In genomic region chr15:78083687-78084358, GRCh38 we compare ENCODE assay signal across 12 cellular contexts.
DNase-seq lines count a peak whose midpoint lies in the region; ATAC-seq lines count a peak whose summit lies in the region.
"Had no signal": no experiment of that assay in that cellular context is flagged by ENCODE, and none has a peak within 500 bp of the region (broad histone marks: within the 10 kb centered on the region; RNA-seq: fewer than 3 reads in every experiment).

No MANE protein-coding gene starts in this region.

- H3K27ac ChIP-seq in mucosa of rectum (ENCODE audit: low read depth in 2 of 2, low read length in 2 of 2) = peak overlapping the region; percentile 53 to 54
- H3K27ac ChIP-seq: SJSA1 had no signal

- ATAC-seq in GM18909 (IDR thresholded peaks at IDR 0.05; ENCODE audit: poor library complexity, unreplicated experiment) (peak; percentile 59), GM21423 (IDR thresholded peaks at IDR 0.05; ENCODE audit: unreplicated experiment) (peak; percentile 48), HG02623 (IDR thresholded peaks at IDR 0.05; ENCODE audit: unreplicated experiment) (no peak)
- ATAC-seq: activated CD4-positive, CD25-positive, alpha-beta regulatory T cell treated with anti-CD3 and anti-CD28 coated beads, Interleukin-2, amount 50 U/mL, for 24 hours; activated T-helper 17 cell treated with anti-CD3 and anti-CD28 coated beads, Interleukin-2, amount 50 U/mL, for 72 hours; HCT116 had no signal

- peak; percentile 99 for DNase-seq in NCI-H526 (lab: John Stamatoyannopoulos, UW)
- no peak for DNase-seq in stimulated activated naive CD4-positive, alpha-beta T cell treated with Interleukin-2 at 50 U/mL for 16 hours (lab: John Stamatoyannopoulos, UW)
- DNase-seq in activated CD4-positive, CD25-positive, alpha-beta regulatory T cell (lab: John Stamatoyannopoulos, UW) = no peak
- DNase-seq: NCI-H146 had no signal

- no peaks in the 10 kb centered on the region for H3K27me3 ChIP-seq in mucosa of rectum (ENCODE audit: control insufficient read depth in 2 of 2, insufficient read depth in 2 of 2, low read length in 2 of 2)
- H3K27me3 ChIP-seq: SJSA1 had no signal

- no peak overlapping the region for H3K9ac ChIP-seq in mucosa of rectum (ENCODE audit: low read depth in 1 of 2, low read length in 2 of 2)

- H3K4me3 ChIP-seq in mucosa of rectum (ENCODE audit: low read length in 2 of 2) = no peak overlapping the region
- H3K4me3 ChIP-seq: SJSA1 had no signal

- peaks cover 24 to 33% of the 10 kb centered on the region in 2 donors for H3K4me1 ChIP-seq in mucosa of rectum (ENCODE audit: control insufficient read depth in 2 of 2, insufficient read depth in 2 of 2, low read length in 2 of 2)

- H3K36me3 ChIP-seq in mucosa of rectum (ENCODE audit: control insufficient read depth in 2 of 2, insufficient read depth in 2 of 2, low read length in 2 of 2) = no peaks in the 10 kb centered on the region
- H3K36me3 ChIP-seq: SJSA1 had no signal

- H3K9me3 ChIP-seq in mucosa of rectum (ENCODE audit: control insufficient read depth in 2 of 2, low read length in 2 of 2) = no peaks in the 10 kb centered on the region
- H3K9me3 ChIP-seq: SJSA1 had no signal

Comparison
In these comparisons a context has a peak if more than half of its experiments do, and no peak if none do; other contexts are left out.
1. DNase-seq: peak in NCI-H526 (2 of 2); none in stimulated activated naive CD4-positive, alpha-beta T cell treated with Interleukin-2 at 50 U/mL for 16 hours (single experiment) and activated CD4-positive, CD25-positive, alpha-beta regulatory T cell (0 of 4).